1 cellular context compared by ENCODE assay signal in genomic region chr11:123741159-123741951, GRCh38.
TF ChIP-seq lines count a peak whose summit lies in the region.

Gene ZNF202, minus strand, starts transcription at chr11:123741660. Its CDS starts 10,772 bp downstream, at chr11:123730888.

TF ChIP-seq in HepG2, 621 proteins besides CTCF, POLR2A, EP300 and RAD21 (continued from another document):
- TF ChIP-seq, protein P1, sequence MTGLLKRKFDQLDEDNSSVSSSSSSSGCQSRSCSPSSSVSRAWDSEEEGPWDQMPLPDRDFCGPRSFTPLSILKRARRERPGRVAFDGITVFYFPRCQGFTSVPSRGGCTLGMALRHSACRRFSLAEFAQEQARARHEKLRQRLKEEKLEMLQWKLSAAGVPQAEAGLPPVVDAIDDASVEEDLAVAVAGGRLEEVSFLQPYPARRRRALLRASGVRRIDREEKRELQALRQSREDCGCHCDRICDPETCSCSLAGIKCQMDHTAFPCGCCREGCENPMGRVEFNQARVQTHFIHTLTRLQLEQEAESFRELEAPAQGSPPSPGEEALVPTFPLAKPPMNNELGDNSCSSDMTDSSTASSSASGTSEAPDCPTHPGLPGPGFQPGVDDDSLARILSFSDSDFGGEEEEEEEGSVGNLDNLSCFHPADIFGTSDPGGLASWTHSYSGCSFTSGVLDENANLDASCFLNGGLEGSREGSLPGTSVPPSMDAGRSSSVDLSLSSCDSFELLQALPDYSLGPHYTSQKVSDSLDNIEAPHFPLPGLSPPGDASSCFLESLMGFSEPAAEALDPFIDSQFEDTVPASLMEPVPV (CRISPR knock-in tag; IDR thresholded peaks at IDR 0.05): no peak
- TF ChIP-seq SNAPC4 (CRISPR knock-in tag; IDR thresholded peaks at IDR 0.05): no peak
- TF ChIP-seq, protein P2, sequence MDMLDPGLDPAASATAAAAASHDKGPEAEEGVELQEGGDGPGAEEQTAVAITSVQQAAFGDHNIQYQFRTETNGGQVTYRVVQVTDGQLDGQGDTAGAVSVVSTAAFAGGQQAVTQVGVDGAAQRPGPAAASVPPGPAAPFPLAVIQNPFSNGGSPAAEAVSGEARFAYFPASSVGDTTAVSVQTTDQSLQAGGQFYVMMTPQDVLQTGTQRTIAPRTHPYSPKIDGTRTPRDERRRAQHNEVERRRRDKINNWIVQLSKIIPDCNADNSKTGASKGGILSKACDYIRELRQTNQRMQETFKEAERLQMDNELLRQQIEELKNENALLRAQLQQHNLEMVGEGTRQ (IDR thresholded peaks at IDR 0.05; ENCODE audit: low read depth, low read length): peak; percentile 68
- TF ChIP-seq, protein P2 (CRISPR knock-in tag; IDR thresholded peaks at IDR 0.05; ENCODE audit: borderline replicate concordance): peak; percentile 87; the same call in 1 of the 2 replicates
- no peak for TF ChIP-seq MTA3 (CRISPR knock-in tag; IDR thresholded peaks at IDR 0.05)
- no peak for TF ChIP-seq ZNF20 (CRISPR knock-in tag; IDR thresholded peaks at IDR 0.05)
- TF ChIP-seq KMT2A (CRISPR knock-in tag; IDR thresholded peaks at IDR 0.05): peak; percentile 74; the same call in 1 of the 2 replicates
- TF ChIP-seq FUBP1 (CRISPR knock-in tag; IDR thresholded peaks at IDR 0.05; ENCODE audit: borderline replicate concordance): no peak
- TF ChIP-seq ZNF264 (CRISPR knock-in tag; IDR thresholded peaks at IDR 0.05): no peak
- TF ChIP-seq PBX3 (CRISPR knock-in tag; IDR thresholded peaks at IDR 0.05; ENCODE audit: borderline replicate concordance): no peak
- no peak for TF ChIP-seq ZBTB8A (CRISPR knock-in tag; IDR thresholded peaks at IDR 0.05; ENCODE audit: borderline replicate concordance, low read depth)
- TF ChIP-seq ARNTL (CRISPR knock-in tag; IDR thresholded peaks at IDR 0.05): peak; percentile 55; the same call in 1 of the 2 replicates
